ENCODE assay signal across 21 cellular contexts in genomic region chr5:37568018-37568753, GRCh38.
"Had no signal": no experiment of that assay in that cellular context is flagged by ENCODE, and none has a peak within 500 bp of the region (broad histone marks: within the 10 kb centered on the region; RNA-seq: fewer than 3 reads in every experiment).

No MANE protein-coding gene starts in this region.

- H3K4me3 ChIP-seq: dorsolateral prefrontal cortex, left ventricle myocardium inferior, lower lobe of right lung, neural progenitor cell, ovary, right lobe of liver, spleen, testis, tibial nerve had no signal

- H3K27me3 ChIP-seq: dorsolateral prefrontal cortex, neural progenitor cell, ovary, right lobe of liver, spleen, testis, tibial nerve had no signal

- H3K9me3 ChIP-seq: left ventricle myocardium inferior, lower lobe of right lung, ovary, right lobe of liver, spleen, testis, tibial nerve had no signal

- FAIRE-seq: frontal cortex, keratinocyte had no signal

- H3K4me1 ChIP-seq: lower lobe of right lung, neural progenitor cell, right lobe of liver, spleen, testis had no signal

- ATAC-seq: natural killer cell treated with Interleukin-12 subunit alpha and Interleukin-12 subunit beta and Interleukin-15 and Interleukin-18, amount 100 ng/mL, for 72 hours; right lobe of liver; stimulated activated memory B cell treated with anti-CD40 and anti-IgM and Interleukin-4, amounts not matched to agents 10 μg/mL and 1 μg/mL and 100 μg/mL, for 72 hours had no signal

- DNase-seq: cortex of kidney; dorsolateral prefrontal cortex; effector CD8-positive, alpha-beta T cell; immature natural killer cell; left ventricle myocardium inferior; lower lobe of right lung; nucleus accumbens; ovary; retina; right lobe of liver; spleen; stimulated activated CD4-positive, alpha-beta T cell treated with anti-CD3 and anti-CD28 coated beads, Interleukin-15, amount 100 ng/mL, for 24 hours; stimulated activated CD4-positive, alpha-beta T cell treated with anti-CD3 and anti-CD28 coated beads, Interleukin-1b, Interleukin-23, amount 100 ng/mL, for 48 hours; stimulated activated CD4-positive, alpha-beta T cell treated with anti-CD3 and anti-CD28 coated beads, Interleukin-4, amount 100 ng/mL, for 24 hours; testis had no signal

- H3K27ac ChIP-seq: dorsolateral prefrontal cortex, left ventricle myocardium inferior, lower lobe of right lung, neural progenitor cell, ovary, right lobe of liver, spleen, testis, tibial nerve had no signal

- H3K36me3 ChIP-seq: left ventricle myocardium inferior, lower lobe of right lung, neural progenitor cell, ovary, right lobe of liver, tibial nerve had no signal
